1 cellular context compared by ENCODE assay signal in genomic region chr3:52554026-52554755, GRCh38.
TF ChIP-seq lines count a peak whose summit lies in the region.

No MANE protein-coding gene starts in this region.

TF ChIP-seq in HepG2, 621 proteins besides CTCF, POLR2A, EP300 and RAD21:
- TF ChIP-seq ZNF746 (CRISPR knock-in tag; IDR thresholded peaks at IDR 0.05), result no peak
- no peak for TF ChIP-seq HDAC2 (CRISPR knock-in tag; IDR thresholded peaks at IDR 0.05)
- TF ChIP-seq ZNF7 (CRISPR knock-in tag; IDR thresholded peaks at IDR 0.05), result peak; percentile 20; the same call in 1 of the 2 replicates
- TF ChIP-seq PBX2 (CRISPR knock-in tag; IDR thresholded peaks at IDR 0.05), result no peak
- TF ChIP-seq AGO2 (optimal IDR thresholded peaks at IDR 0.05; ENCODE audit: low read depth, low read length), result peak; percentile 27
